Comparison of ENCODE assay signal across 1 cellular context in genomic region chr6:133952815-133953633, GRCh38.
TF ChIP-seq lines count a peak whose summit lies in the region.

TSS of gene TBPL1 (plus strand) at chr6:133953224. CDS start at chr6:133980126, 26,902 bp downstream.

TF ChIP-seq in HepG2, 621 proteins besides CTCF, POLR2A, EP300 and RAD21 (continued from another document and continues in another):
- TF ChIP-seq ZSCAN22 (CRISPR knock-in tag; IDR thresholded peaks at IDR 0.05): no peak
- no peak for TF ChIP-seq ZSCAN20 (CRISPR knock-in tag; IDR thresholded peaks at IDR 0.05; ENCODE audit: borderline replicate concordance)
- TF ChIP-seq ZNF577 (CRISPR knock-in tag; IDR thresholded peaks at IDR 0.05; ENCODE audit: borderline replicate concordance, low read depth): no peak
- TF ChIP-seq REPIN1 (CRISPR knock-in tag; IDR thresholded peaks at IDR 0.05; ENCODE audit: borderline replicate concordance, low read depth): peak; percentile 90
- no peak for TF ChIP-seq TOE1 (CRISPR knock-in tag; IDR thresholded peaks at IDR 0.05)
- peak; percentile 99 for TF ChIP-seq DRAP1 (CRISPR knock-in tag; IDR thresholded peaks at IDR 0.05)
- TF ChIP-seq MEIS1 (CRISPR knock-in tag; IDR thresholded peaks at IDR 0.05; ENCODE audit: borderline replicate concordance): no peak
- TF ChIP-seq SSRP1 (CRISPR knock-in tag; IDR thresholded peaks at IDR 0.05): no peak
- TF ChIP-seq BCL3 (CRISPR knock-in tag; IDR thresholded peaks at IDR 0.05): peak; percentile 47; the same call in 1 of the 2 replicates
- TF ChIP-seq ZNF607 (CRISPR knock-in tag; IDR thresholded peaks at IDR 0.05; ENCODE audit: borderline replicate concordance): no peak
- TF ChIP-seq SP2 (CRISPR knock-in tag; IDR thresholded peaks at IDR 0.05): peak; percentile 59
- no peak for TF ChIP-seq ZNF678 (CRISPR knock-in tag; IDR thresholded peaks at IDR 0.05)
- TF ChIP-seq ZNF224 (CRISPR knock-in tag; IDR thresholded peaks at IDR 0.05): 0 out of 2 replicates have a peak, but pooled peaks have one; percentile 59
- no peak for TF ChIP-seq ATAD3A (CRISPR knock-in tag; IDR thresholded peaks at IDR 0.05)
- TF ChIP-seq ELF3 (CRISPR knock-in tag; IDR thresholded peaks at IDR 0.05): peak; percentile 99
- no peak for TF ChIP-seq ATF5 (CRISPR knock-in tag; IDR thresholded peaks at IDR 0.05; ENCODE audit: low read depth)
- TF ChIP-seq KDM2A (CRISPR knock-in tag; IDR thresholded peaks at IDR 0.05; ENCODE audit: borderline replicate concordance, low read depth): peak; percentile 98
- peak; percentile 25; the same call in 1 of the 2 replicates for TF ChIP-seq ZNF652 (CRISPR knock-in tag; IDR thresholded peaks at IDR 0.05; ENCODE audit: borderline replicate concordance, low read depth)
- no peak for TF ChIP-seq RAD51 (IDR thresholded peaks at IDR 0.05; ENCODE audit: borderline replicate concordance)
- no peak for TF ChIP-seq ZNF34 (CRISPR knock-in tag; IDR thresholded peaks at IDR 0.05; ENCODE audit: borderline replicate concordance)
- TF ChIP-seq ZFP82 (CRISPR knock-in tag; IDR thresholded peaks at IDR 0.05; ENCODE audit: borderline replicate concordance): 0 out of 2 replicates have a peak, but pooled peaks have one; percentile 12
- peak; percentile 91 for TF ChIP-seq HNRNPK (IDR thresholded peaks at IDR 0.05; ENCODE audit: low read depth, low read length, poor library complexity, severe bottlenecking)
- no peak for TF ChIP-seq RBAK (CRISPR knock-in tag; IDR thresholded peaks at IDR 0.05)
- peak; percentile 76 for TF ChIP-seq MED1 (CRISPR knock-in tag; IDR thresholded peaks at IDR 0.05)
- no peak for TF ChIP-seq FOXM1 (CRISPR knock-in tag; IDR thresholded peaks at IDR 0.05)
- TF ChIP-seq ZNF784 (CRISPR knock-in tag; IDR thresholded peaks at IDR 0.05; ENCODE audit: borderline replicate concordance): no peak
- TF ChIP-seq ZBTB4 (CRISPR knock-in tag; IDR thresholded peaks at IDR 0.05; ENCODE audit: borderline replicate concordance): 0 out of 2 replicates have a peak, but pooled peaks have one; percentile 34
- peak; percentile 98 for TF ChIP-seq PCBP1 (IDR thresholded peaks at IDR 0.05; ENCODE audit: borderline replicate concordance, low read depth, low read length)
- TF ChIP-seq MEIS2 (CRISPR knock-in tag; IDR thresholded peaks at IDR 0.05): peak; percentile 71; the same call in 1 of the 2 replicates
- TF ChIP-seq IKZF4 (CRISPR knock-in tag; IDR thresholded peaks at IDR 0.05; ENCODE audit: borderline replicate concordance, low read depth, not compliant biosample characterization): no peak
- TF ChIP-seq ZNF83 (CRISPR knock-in tag; IDR thresholded peaks at IDR 0.05; ENCODE audit: borderline replicate concordance): peak; percentile 85; the same call in 1 of the 2 replicates
- no peak; the same call in 1 of the 2 replicates for TF ChIP-seq ZMYM3 (CRISPR knock-in tag; IDR thresholded peaks at IDR 0.05)
- peak; percentile 45 for TF ChIP-seq AHDC1 (CRISPR knock-in tag; IDR thresholded peaks at IDR 0.05; ENCODE audit: borderline replicate concordance)
- peak; percentile 78 for TF ChIP-seq FOXP4 (CRISPR knock-in tag; IDR thresholded peaks at IDR 0.05)
- TF ChIP-seq ZKSCAN1 (IDR thresholded peaks at IDR 0.05; ENCODE audit: low read length): no peak
- peak; percentile 69 for TF ChIP-seq ZNF275 (CRISPR knock-in tag; IDR thresholded peaks at IDR 0.05; ENCODE audit: borderline replicate concordance)
- 0 out of 2 replicates have a peak, but pooled peaks have one; percentile 29 for TF ChIP-seq ZNF777 (CRISPR knock-in tag; IDR thresholded peaks at IDR 0.05)
- peak; percentile 78 for TF ChIP-seq CREM (IDR thresholded peaks at IDR 0.05)
- TF ChIP-seq CREM (CRISPR knock-in tag; IDR thresholded peaks at IDR 0.05): no peak
- no peak for TF ChIP-seq CHD4 (IDR thresholded peaks at IDR 0.05; ENCODE audit: borderline replicate concordance, low read length)
- TF ChIP-seq HMGXB4 (CRISPR knock-in tag; IDR thresholded peaks at IDR 0.05; ENCODE audit: borderline replicate concordance in 1 of 2, low read depth in 1 of 2): peak in 1 of 2 experiments; percentile 92; a peak in 3 of 4 replicates
- no peak for TF ChIP-seq ZNF484 (CRISPR knock-in tag; IDR thresholded peaks at IDR 0.05; ENCODE audit: borderline replicate concordance, low read depth)
- no peak for TF ChIP-seq NFIB (CRISPR knock-in tag; IDR thresholded peaks at IDR 0.05; ENCODE audit: borderline replicate concordance)
- TF ChIP-seq MAFG (CRISPR knock-in tag; IDR thresholded peaks at IDR 0.05): no peak
